ENCODE assay signal across 8 cellular contexts in the genomic region with DNA sequence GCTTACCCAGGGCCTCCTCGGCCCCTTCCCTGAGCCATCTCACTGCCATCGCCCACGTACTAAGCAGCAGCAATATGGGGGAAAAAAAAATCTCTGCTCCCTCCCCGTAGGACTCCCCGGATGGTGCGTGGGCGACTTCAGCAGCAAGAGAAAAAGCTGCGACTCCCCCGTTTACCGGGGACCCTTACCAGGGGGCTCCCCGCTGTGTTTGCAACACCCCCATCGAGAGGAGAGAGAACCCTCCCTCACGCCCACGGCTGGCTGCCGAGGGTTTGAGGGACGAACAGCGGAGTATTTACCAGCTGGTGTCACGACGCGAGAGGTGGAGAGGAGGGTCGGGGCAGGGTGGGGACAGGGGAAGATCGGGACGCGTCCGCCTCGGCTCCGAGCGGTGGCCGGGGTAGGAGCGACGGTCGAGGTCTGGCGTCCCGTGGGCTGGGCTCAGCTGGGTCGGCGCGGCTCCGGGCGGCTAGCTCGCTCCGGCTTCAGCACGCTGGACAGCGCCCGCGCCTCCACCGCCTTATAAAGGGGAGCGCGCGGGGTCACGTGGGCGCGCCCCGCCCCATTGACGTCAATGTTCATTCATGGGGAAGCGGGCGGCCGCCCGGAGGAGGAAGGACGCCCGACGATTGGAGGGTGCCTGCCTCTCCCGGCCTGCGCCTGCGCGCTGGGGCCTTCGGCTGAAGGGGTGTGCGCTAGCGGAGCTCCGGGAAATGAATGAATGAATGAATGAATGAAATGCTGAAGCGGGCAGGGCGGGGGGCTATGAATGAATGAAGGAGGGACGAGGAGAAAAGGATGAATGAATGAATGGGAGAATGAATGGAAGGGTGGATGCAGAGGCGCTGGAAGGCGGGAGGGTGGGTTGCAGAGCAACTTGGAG.
A peak's percentile ranks its signal among the peaks of the same experiment; 100 is the strongest.
DNase-seq lines count a peak whose midpoint lies in the region; ATAC-seq lines count a peak whose summit lies in the region.

A gene (minus strand): TSS at position 495 of the 883 bp plus-strand sequence. CDS start 726 bp downstream, outside the sequence.

- no peaks in the 10 kb centered on the region for H3K79me2 ChIP-seq in ACC112 (ENCODE audit: control insufficient read depth, insufficient read depth, low read length, unreplicated experiment)

- H3K4me1 ChIP-seq in ACC112 (ENCODE audit: control insufficient read depth, insufficient read depth, low read length, unreplicated experiment): peaks cover 54% of the 10 kb centered on the region

- DNase-seq in NCI-H510A (lab: John Stamatoyannopoulos, UW): peak; percentile 82
- DNase-seq in activated CD4-positive, alpha-beta T cell treated with anti-CD3 and anti-CD28 coated beads for 1 hour: peak; percentile 83
- peak; percentile 93 for DNase-seq in cerebellar cortex (ENCODE audit: low spot score)
- peak; percentile 86 for DNase-seq in kidney glomerular epithelial cell (lab: John Stamatoyannopoulos, UW)
- peak; percentile 93 for DNase-seq in stimulated activated CD4-positive, alpha-beta T cell treated with anti-CD3 and anti-CD28 coated beads, Interleukin-1b, Interleukin-23, amount 100 ng/mL, for 48 hours

- ATAC-seq in GM19023 (IDR thresholded peaks at IDR 0.05; ENCODE audit: unreplicated experiment): peak; percentile 67
- peak; percentile 71 for ATAC-seq in HG03439 (IDR thresholded peaks at IDR 0.05; ENCODE audit: unreplicated experiment)

- H2AFZ ChIP-seq in ACC112 (ENCODE audit: low read length, unreplicated experiment): peak within 1 kb of the TSS; percentile 69

- H3K27ac ChIP-seq in ACC112 (ENCODE audit: low read depth, low read length): no peak within 1 kb of the TSS

- H3K36me3 ChIP-seq in ACC112 (ENCODE audit: insufficient read depth, low read length): no peaks in the 10 kb centered on the region

- peaks cover 38% of the 10 kb centered on the region for H3K27me3 ChIP-seq in ACC112 (ENCODE audit: insufficient read depth, low read length)

- peak within 1 kb of the TSS; percentile 80 for H3K4me3 ChIP-seq in ACC112 (ENCODE audit: low read depth, low read length)
